ENCODE assay signal across 1 cellular context in the genomic region with DNA sequence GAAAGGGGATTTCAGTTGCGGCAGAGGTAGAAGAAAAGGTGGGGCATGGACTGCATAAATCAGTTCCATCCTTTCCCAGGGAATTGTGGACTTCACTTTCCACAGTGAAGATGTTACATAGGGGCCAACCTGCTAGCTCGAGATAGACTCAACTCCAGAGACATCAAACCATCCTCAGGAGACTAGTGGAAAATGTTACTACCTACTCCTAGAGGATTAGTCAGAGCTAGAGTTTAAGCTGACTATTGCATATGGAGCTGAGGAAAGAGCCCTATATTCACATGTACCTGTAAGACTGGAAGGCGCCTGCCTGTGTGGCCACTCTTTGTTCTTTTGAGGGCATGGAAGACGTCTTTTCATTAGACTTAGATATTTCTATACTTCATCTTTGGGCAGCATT.
TF ChIP-seq lines count a peak whose summit lies in the region.

No MANE protein-coding gene starts in this region.

TF ChIP-seq in HepG2, 621 proteins besides CTCF, POLR2A, EP300 and RAD21 (continued from another document):
- TF ChIP-seq IRF9 (CRISPR knock-in tag; IDR thresholded peaks at IDR 0.05; ENCODE audit: borderline replicate concordance) (no peak), AKAP8 (CRISPR knock-in tag; IDR thresholded peaks at IDR 0.05) (no peak), ZNF382 (CRISPR knock-in tag; IDR thresholded peaks at IDR 0.05; ENCODE audit: borderline replicate concordance) (no peak), ZNF124 (CRISPR knock-in tag; IDR thresholded peaks at IDR 0.05) (no peak)
